Comparison of ENCODE assay signal across 8 cellular contexts in genomic region chr10:12828736-12829135, GRCh38.
"Had no signal": no experiment of that assay in that cellular context is flagged by ENCODE, and none has a peak within 500 bp of the region (broad histone marks: within the 10 kb centered on the region; RNA-seq: fewer than 3 reads in every experiment).

No MANE protein-coding gene starts in this region.

- H3K9ac ChIP-seq: KMS-11 had no signal

- H3K9me3 Mint-ChIP-seq: IgD-negative memory B cell had no signal

- H3K27me3 Mint-ChIP-seq: IgD-negative memory B cell had no signal

- DNase-seq: IMR-90, KBM-7, KG1 had no signal

- H3K27ac ChIP-seq: HL-60, KMS-11 had no signal

- H3K4me2 ChIP-seq: KMS-11 had no signal

- H3K4me3 ChIP-seq: K562 had no signal

- H3K4me3 Mint-ChIP-seq: IgD-negative memory B cell had no signal

- ATAC-seq: HepG2, K562 had no signal

- H3K4me1 Mint-ChIP-seq: IgD-negative memory B cell had no signal
